In genomic region chr4:155629183-155629825, GRCh38 we compare ENCODE assay signal across 13 cellular contexts. TPM values are rescaled to one million over a fixed set of nuclear protein-coding genes. Genes with fewer than 3 reads are reported as not detected.
A peak's percentile ranks its signal among the peaks of the same experiment; 100 is the strongest.
DNase-seq lines count a peak whose midpoint lies in the region; ATAC-seq and TF ChIP-seq lines count a peak whose summit lies in the region.
"Had no signal": no experiment of that assay in that cellular context is flagged by ENCODE, and none has a peak within 500 bp of the region (broad histone marks: within the 10 kb centered on the region; RNA-seq: fewer than 3 reads in every experiment).

No MANE protein-coding gene starts in this region.

- peaks cover 27% of the 10 kb centered on the region for H3K4me1 Mint-ChIP-seq in stimulated activated naive CD8-positive, alpha-beta T cell treated with anti-CD3 and anti-CD28 coated beads, Interleukin-15, amount 100 ng/mL, for 72 hours
- no peaks in the 10 kb centered on the region for H3K4me1 Mint-ChIP-seq in activated naive CD4-positive, alpha-beta T cell treated with anti-CD3 and anti-CD28 coated beads, Interleukin-2, amount 10 ng/mL, durations not matched to agents 7 days and 5 days

- no peak overlapping the region for H3K27ac ChIP-seq in right atrium auricular region

- H3K36me3 Mint-ChIP-seq in activated naive CD4-positive, alpha-beta T cell treated with anti-CD3 and anti-CD28 coated beads, Interleukin-2, amount 10 ng/mL, durations not matched to agents 7 days and 5 days, result no peaks in the 10 kb centered on the region

- DNase-seq in stimulated activated naive CD8-positive, alpha-beta T cell treated with anti-CD3 and anti-CD28 coated beads, Interleukin-15, Interleukin-2, amounts not matched to agents 100 U/mL and 50 U/mL, for 24 hours, result no peak
- DNase-seq in stimulated activated naive CD8-positive, alpha-beta T cell treated with anti-CD3 and anti-CD28 coated beads, Interleukin-15, amount 100 ng/mL, for 72 hours, result no peak
- DNase-seq in adipocyte (ENCODE audit: low read depth), result peak; percentile 46
- DNase-seq in iris pigment epithelial cell (ENCODE audit: low read depth), result peak; percentile 87
- DNase-seq in right atrium auricular region (ENCODE audit: low spot score), result no peak
- no peak for DNase-seq in NCI-H2029 (lab: John Stamatoyannopoulos, UW)
- no peak for DNase-seq in activated naive CD4-positive, alpha-beta T cell treated with anti-CD3 and anti-CD28 coated beads, Interleukin-2, amount 10 ng/mL, durations not matched to agents 7 days and 5 days
- DNase-seq: foreskin melanocyte, left ventricle myocardium superior, NCI-H2081, occipital lobe, T1000 had no signal

- no peaks in the 10 kb centered on the region for H3K36me3 ChIP-seq in adipocyte (ENCODE audit: control insufficient read depth, insufficient read depth, low read length, severe bottlenecking)
- H3K36me3 ChIP-seq in right atrium auricular region, result no peaks in the 10 kb centered on the region

- H3K27me3 ChIP-seq in adipocyte (replicated peaks; ENCODE audit: control insufficient read depth, insufficient read depth, low read length), result no peaks in the 10 kb centered on the region
- H3K27me3 ChIP-seq in right atrium auricular region, result no peaks in the 10 kb centered on the region

- H3K9me3 ChIP-seq in adipocyte (ENCODE audit: control insufficient read depth, low read length) (no peaks in the 10 kb centered on the region), right atrium auricular region (no peaks in the 10 kb centered on the region)

- TF ChIP-seq CTCF in right atrium auricular region (IDR thresholded peaks at IDR 0.05), result no peak

- CTCF ChIA-PET in activated naive CD4-positive, alpha-beta T cell treated with anti-CD3 and anti-CD28 coated beads, Interleukin-2, amount 10 ng/mL, durations not matched to agents 7 days and 5 days (lab: Charles Lee), result no interaction called here

- H3K4me1 ChIP-seq in adipocyte (ENCODE audit: control insufficient read depth, insufficient read depth, low read length) (peaks cover 17% of the 10 kb centered on the region), right atrium auricular region (no peaks in the 10 kb centered on the region)

- no peaks in the 10 kb centered on the region for H3K9me3 Mint-ChIP-seq in stimulated activated naive CD8-positive, alpha-beta T cell treated with anti-CD3 and anti-CD28 coated beads, Interleukin-15, amount 100 ng/mL, for 72 hours
- H3K9me3 Mint-ChIP-seq in activated naive CD4-positive, alpha-beta T cell treated with anti-CD3 and anti-CD28 coated beads, Interleukin-2, amount 10 ng/mL, durations not matched to agents 7 days and 5 days, result no peaks in the 10 kb centered on the region

- H3K4me3 Mint-ChIP-seq in stimulated activated naive CD8-positive, alpha-beta T cell treated with anti-CD3 and anti-CD28 coated beads, Interleukin-15, amount 100 ng/mL, for 72 hours, result peak overlapping the region in 1 of 2 donors; percentile 33
- H3K4me3 Mint-ChIP-seq in activated naive CD4-positive, alpha-beta T cell treated with anti-CD3 and anti-CD28 coated beads, Interleukin-2, amount 10 ng/mL, durations not matched to agents 7 days and 5 days, result no peak overlapping the region

- no peak overlapping the region for H3K27ac Mint-ChIP-seq in stimulated activated naive CD8-positive, alpha-beta T cell treated with anti-CD3 and anti-CD28 coated beads, Interleukin-15, amount 100 ng/mL, for 72 hours
- H3K27ac Mint-ChIP-seq in activated naive CD4-positive, alpha-beta T cell treated with anti-CD3 and anti-CD28 coated beads, Interleukin-2, amount 10 ng/mL, durations not matched to agents 7 days and 5 days, result no peak overlapping the region

- H3K4me3 ChIP-seq in adipocyte (ENCODE audit: low read length) (no peak overlapping the region), right atrium auricular region (no peak overlapping the region)

- peaks cover 2% of the 10 kb centered on the region for H3K27me3 Mint-ChIP-seq in stimulated activated naive CD8-positive, alpha-beta T cell treated with anti-CD3 and anti-CD28 coated beads, Interleukin-15, amount 100 ng/mL, for 72 hours
- H3K27me3 Mint-ChIP-seq in activated naive CD4-positive, alpha-beta T cell treated with anti-CD3 and anti-CD28 coated beads, Interleukin-2, amount 10 ng/mL, durations not matched to agents 7 days and 5 days, result no peaks in the 10 kb centered on the region

- peak; percentile 48 for ATAC-seq in stimulated activated naive CD8-positive, alpha-beta T cell treated with anti-CD3 and anti-CD28 coated beads, Interleukin-15, Interleukin-2, amounts not matched to agents 100 U/mL and 50 U/mL, for 24 hours
- ATAC-seq in stimulated activated naive CD8-positive, alpha-beta T cell treated with anti-CD3 and anti-CD28 coated beads, Interleukin-15, amount 100 ng/mL, for 72 hours, result no peak
- ATAC-seq in GM21526 (IDR thresholded peaks at IDR 0.05; ENCODE audit: low FRiP score, unreplicated experiment), result no peak
- ATAC-seq: left ventricle myocardium superior had no signal

- no peak overlapping the region for H3K9ac ChIP-seq in adipocyte (ENCODE audit: low read length)

RNA-seq across cellular contexts. Expression of gene GUCY1A1, which starts 37.3 kb away (rescaled TPM):
- 10 to 100 TPM; 35.5 to 52.5 TPM for total RNA-seq in right atrium auricular region

Comparison
In these comparisons a context has a peak if more than half of its experiments do, and no peak if none do; other contexts are left out.
1. DNase-seq: peak in adipocyte (single experiment) and iris pigment epithelial cell (single experiment); none in stimulated activated naive CD8-positive, alpha-beta T cell treated with anti-CD3 and anti-CD28 coated beads, Interleukin-15, Interleukin-2, amounts not matched to agents 100 U/mL and 50 U/mL, for 24 hours (single experiment), stimulated activated naive CD8-positive, alpha-beta T cell treated with anti-CD3 and anti-CD28 coated beads, Interleukin-15, amount 100 ng/mL, for 72 hours (0 of 2), right atrium auricular region (single experiment), NCI-H2029 (single experiment) and activated naive CD4-positive, alpha-beta T cell treated with anti-CD3 and anti-CD28 coated beads, Interleukin-2, amount 10 ng/mL, durations not matched to agents 7 days and 5 days (single experiment).